Comparison of ENCODE assay signal across 8 cellular contexts in the genomic region with DNA sequence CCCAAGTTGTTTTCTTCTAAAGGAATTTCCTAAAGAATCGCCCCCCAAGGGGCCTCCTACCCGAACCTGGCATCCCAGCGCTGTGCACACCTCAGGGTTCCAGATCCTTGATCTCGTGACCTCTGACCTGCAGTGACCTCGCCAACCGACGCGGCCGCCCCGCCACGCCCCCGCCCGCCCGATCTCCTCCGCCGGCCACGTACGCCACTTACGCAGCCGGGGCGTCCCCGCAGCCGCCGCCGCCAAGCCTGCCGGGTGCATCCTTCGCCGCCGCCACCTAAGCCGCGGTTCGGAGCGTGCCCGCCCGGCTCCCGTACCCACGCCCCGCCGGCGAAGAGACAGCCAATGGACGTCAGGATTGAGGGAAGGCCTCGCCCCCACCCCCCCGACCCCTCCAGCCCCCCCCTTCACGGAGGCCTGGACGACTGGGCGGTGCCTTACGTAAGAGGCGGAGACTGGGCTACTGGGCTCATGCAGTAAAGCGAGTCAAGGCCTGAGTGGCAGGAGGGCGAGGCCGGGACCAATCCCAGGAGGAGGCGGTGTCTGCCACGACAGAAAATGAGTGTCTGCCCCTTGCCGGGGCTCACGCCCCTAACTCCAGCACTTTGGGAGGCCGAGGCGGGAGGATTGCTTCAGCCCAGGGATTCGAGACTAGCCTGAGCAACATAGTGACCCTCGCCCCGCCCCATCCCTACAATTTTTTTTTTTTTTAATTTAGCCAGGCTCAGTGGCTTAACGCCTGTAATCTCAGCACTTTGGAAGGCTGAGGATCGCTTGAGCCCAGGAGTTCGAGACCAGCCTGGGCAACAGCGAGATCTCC. TPM values are rescaled to one million over a fixed set of nuclear protein-coding genes. Genes with fewer than 3 reads are reported as not detected.
DNase-seq lines count a peak whose midpoint lies in the region; ATAC-seq and TF ChIP-seq lines count a peak whose summit lies in the region.

Gene YIF1B, minus strand, starts transcription at position 291 of the 820 bp plus-strand sequence. Its CDS starts 30 bp downstream, at position 261.

- H3K23ac ChIP-seq in H9 (ENCODE audit: insufficient read length, low read depth, low read length), result no peak within 1 kb of the TSS

- H3K4ac ChIP-seq in H9 (ENCODE audit: low read depth, low read length), result no peak within 1 kb of the TSS; the same call in 1 of the 2 replicates

- H3K18ac ChIP-seq in H9 (ENCODE audit: insufficient read length, low read depth, low read length), result peak within 1 kb of the TSS; percentile 53

- H3K4me3 Mint-ChIP-seq in H9, result peak within 1 kb of the TSS; percentile 83 to 91
- H3K4me3 Mint-ChIP-seq in natural killer cell treated with Interleukin-12 subunit alpha and Interleukin-12 subunit beta and Interleukin-15 and Interleukin-18, amount 100 ng/mL, for 72 hours, result peak within 1 kb of the TSS; percentile 96

- H2BK15ac ChIP-seq in H9 (ENCODE audit: low read depth, low read length), result no peak within 1 kb of the TSS

- H3K36me3 ChIP-seq in ES-I3 (ENCODE audit: insufficient read depth, low read length), result peaks cover 3% of the 10 kb centered on the region; the same call in 1 of the 2 replicates

- no peak for TF ChIP-seq CTCF in H9 (conservative IDR thresholded peaks at IDR 0.05)

- peaks cover 9% of the 10 kb centered on the region; the same call in 1 of the 2 replicates for H3K27me3 ChIP-seq in H9 (ENCODE audit: insufficient read depth, low read length)

- H2AFZ ChIP-seq in H9 (ENCODE audit: low read length), result peak within 1 kb of the TSS; percentile 75

- H4K8ac ChIP-seq in H9 (replicated peaks; ENCODE audit: insufficient read length, low read depth, low read length), result no peak within 1 kb of the TSS

- no peaks in the 10 kb centered on the region; a peak in 1 of 5 replicates for H3K9me3 Mint-ChIP-seq in H9
- no peaks in the 10 kb centered on the region for H3K9me3 Mint-ChIP-seq in natural killer cell treated with Interleukin-12 subunit alpha and Interleukin-12 subunit beta and Interleukin-15 and Interleukin-18, amount 100 ng/mL, for 72 hours

- H3K27ac ChIP-seq in H9 (ENCODE audit: insufficient read length, low read depth, low read length), result peak within 1 kb of the TSS; percentile 38

- H3K27ac Mint-ChIP-seq in H9, result peak within 1 kb of the TSS; percentile 84 to 95 (median 91)
- H3K27ac Mint-ChIP-seq in natural killer cell treated with Interleukin-12 subunit alpha and Interleukin-12 subunit beta and Interleukin-15 and Interleukin-18, amount 100 ng/mL, for 72 hours, result peak within 1 kb of the TSS; percentile 89 to 92

- no peak within 1 kb of the TSS for H3T11ph ChIP-seq in H9 (ENCODE audit: low read length)

- no peaks in the 10 kb centered on the region for H3K36me3 Mint-ChIP-seq in H9 (ENCODE audit: insufficient read depth in 1 of 3, low read depth in 3 of 3)
- H3K36me3 Mint-ChIP-seq in natural killer cell treated with Interleukin-12 subunit alpha and Interleukin-12 subunit beta and Interleukin-15 and Interleukin-18, amount 100 ng/mL, for 72 hours, result no peaks in the 10 kb centered on the region

- DNase-seq in H9, result peak; percentile 99
- peak; percentile 97 for DNase-seq in M059J (ENCODE audit: low read depth)
- peak; percentile 95 for DNase-seq in activated T-helper 9 cell treated with anti-CD3 and anti-CD28 coated beads, Interleukin-2, amount 50 U/mL, for 16 hours (ENCODE audit: low read depth)
- peak; percentile 95 for DNase-seq in fibroblast of peridontal ligament (ENCODE audit: extremely low read depth)
- peak; percentile 96 for DNase-seq in natural killer cell treated with Interleukin-12 subunit alpha and Interleukin-12 subunit beta and Interleukin-15 and Interleukin-18, amount 100 ng/mL, for 72 hours (ENCODE audit: low spot score)
- DNase-seq in stimulated activated naive CD4-positive, alpha-beta T cell treated with Interleukin-2 at 50 U/mL for 16 hours (lab: John Stamatoyannopoulos, UW), result peak; percentile 98

- 0 out of 2 replicates have a peak, but pooled peaks have one; percentile 51 for TF ChIP-seq POLR2A in Raji (IDR thresholded peaks at IDR 0.05; ENCODE audit: insufficient read depth, low read depth, low read length)

- no peaks in the 10 kb centered on the region for H3K79me1 ChIP-seq in H9 (ENCODE audit: insufficient read depth, low read depth, low read length, poor library complexity, severe bottlenecking)

- H3K27me3 Mint-ChIP-seq in H9 (ENCODE audit: low read depth), result peaks cover 42% of the 10 kb centered on the region
- H3K27me3 Mint-ChIP-seq in natural killer cell treated with Interleukin-12 subunit alpha and Interleukin-12 subunit beta and Interleukin-15 and Interleukin-18, amount 100 ng/mL, for 72 hours, result peaks cover 0 to 2% of the 10 kb centered on the region in 2 donors

- H3K9me3 ChIP-seq in ES-I3 (ENCODE audit: control insufficient read depth, insufficient read depth, low read length), result no peaks in the 10 kb centered on the region
- no peaks in the 10 kb centered on the region for H3K9me3 ChIP-seq in H9 (ENCODE audit: control insufficient read depth, low read depth, low read length)

- H3K23me2 ChIP-seq in H9 (ENCODE audit: insufficient read length, low read depth, low read length, poor library complexity, severe bottlenecking), result peaks cover 20% of the 10 kb centered on the region

- H4K91ac ChIP-seq in H9 (ENCODE audit: insufficient read length, low read depth, low read length), result no peak within 1 kb of the TSS

- no peaks in the 10 kb centered on the region for H4K20me1 ChIP-seq in H9 (ENCODE audit: control insufficient read depth, insufficient read depth, insufficient read length)

- no peak within 1 kb of the TSS for H2BK120ac ChIP-seq in H9 (ENCODE audit: low read depth, low read length, poor library complexity, severe bottlenecking)

- no peaks in the 10 kb centered on the region for H3K79me2 ChIP-seq in H9 (ENCODE audit: insufficient read depth, low read length)

- H3K9ac ChIP-seq in ES-I3 (ENCODE audit: low read depth, low read length) (peak within 1 kb of the TSS; percentile 99), H9 (ENCODE audit: extremely low read depth, insufficient read length, low read length) (peak within 1 kb of the TSS; percentile 21)

- no peak within 1 kb of the TSS for H3K56ac ChIP-seq in H9 (ENCODE audit: insufficient read length, low read depth, low read length)

- peak; percentile 96 for ATAC-seq in natural killer cell treated with Interleukin-12 subunit alpha and Interleukin-12 subunit beta and Interleukin-15 and Interleukin-18, amount 100 ng/mL, for 72 hours

- H3K4me1 ChIP-seq in ES-I3 (ENCODE audit: insufficient read depth, low read length) (peaks cover 10% of the 10 kb centered on the region), H9 (ENCODE audit: insufficient read depth, low read length) (no peaks in the 10 kb centered on the region; the same call in 1 of the 2 replicates)

- H3K14ac ChIP-seq in H9 (ENCODE audit: insufficient read depth, low read length), result peak within 1 kb of the TSS; percentile 32; the same call in 1 of the 2 replicates

- H2BK20ac ChIP-seq in H9 (ENCODE audit: low read depth, low read length, poor library complexity, severe bottlenecking), result no peak within 1 kb of the TSS

- no peak within 1 kb of the TSS for H2BK5ac ChIP-seq in H9 (ENCODE audit: insufficient read length, low read length)

- no peak within 1 kb of the TSS for H4K5ac ChIP-seq in H9 (ENCODE audit: insufficient read length, low read depth, low read length)

- peak within 1 kb of the TSS; percentile 65 for H3K4me2 ChIP-seq in H9 (ENCODE audit: insufficient read depth, insufficient read length, low read length)

- peaks cover 16 to 30% of the 10 kb centered on the region in 2 experiments for H3K4me1 Mint-ChIP-seq in H9
- peaks cover 22% of the 10 kb centered on the region in 2 donors for H3K4me1 Mint-ChIP-seq in natural killer cell treated with Interleukin-12 subunit alpha and Interleukin-12 subunit beta and Interleukin-15 and Interleukin-18, amount 100 ng/mL, for 72 hours (ENCODE audit: low read depth in 2 of 2)

- no peak within 1 kb of the TSS for H2BK12ac ChIP-seq in H9 (ENCODE audit: insufficient read length, low read depth, low read length)

- WGBS in H9 (ENCODE audit: extremely low coverage, insufficient read length, low lambda C conversion rate), result no CpG with 5 or more reads among the region's 64 CpGs

- no peak within 1 kb of the TSS for H2AK5ac ChIP-seq in H9 (ENCODE audit: insufficient read length, low read length)

RNA-seq across cellular contexts. Expression of gene YIF1B, which starts in this region (rescaled TPM):
- total RNA-seq in H9 (2021), result 73.2 and 77.4 TPM in 2 replicates
- 88.9 and 114 TPM in 2 replicates for total RNA-seq in M059J (2014; rRNA removed; shearing (Covaris generic))
- 10 to 100 TPM; 56.0 to 59.2 TPM for total RNA-seq in natural killer cell treated with Interleukin-12 subunit alpha and Interleukin-12 subunit beta and Interleukin-15 and Interleukin-18, amount 100 ng/mL, for 72 hours

Comparison
In these comparisons a context has a peak if more than half of its experiments do, and no peak if none do; other contexts are left out.
1. Peak in every context shown above with its lines: DNase-seq, ATAC-seq and H3K27ac ChIP-seq.